ENCODE assay signal across 9 cellular contexts in the genomic region with DNA sequence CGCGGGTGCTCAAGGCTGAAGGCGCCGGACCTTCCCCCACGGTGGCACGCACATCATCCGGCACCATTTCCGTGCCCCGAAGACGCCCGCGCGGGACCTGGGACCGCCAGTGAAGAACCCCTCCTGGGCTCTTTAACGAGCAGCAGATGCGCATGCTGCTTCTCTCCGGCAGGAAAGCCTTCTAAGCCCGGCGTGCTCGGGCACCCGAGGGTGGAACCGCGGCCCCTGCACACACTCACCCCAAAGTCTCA. TPM values are rescaled to one million over a fixed set of nuclear protein-coding genes. Genes with fewer than 3 reads are reported as not detected.
DNase-seq lines count a peak whose midpoint lies in the region; ATAC-seq, FAIRE-seq and TF ChIP-seq lines count a peak whose summit lies in the region.
"Had no signal": no experiment of that assay in that cellular context is flagged by ENCODE, and none has a peak within 500 bp of the region (broad histone marks: within the 10 kb centered on the region; RNA-seq: fewer than 3 reads in every experiment).

No MANE protein-coding gene starts in this region.

- ATAC-seq in GM12878 (no peak), HepG2 (no peak; the same call in 2 of the 3 replicates), HG03460 (IDR thresholded peaks at IDR 0.05; ENCODE audit: unreplicated experiment) (no peak), HG02840 (IDR thresholded peaks at IDR 0.05; ENCODE audit: low FRiP score, unreplicated experiment) (no peak)

- H3K36me3 Mint-ChIP-seq in activated CD4-positive, alpha-beta T cell treated with anti-CD3 and anti-CD28 coated beads, Interleukin-2, amount 10 ng/mL, durations not matched to agents 24 days and 14 days (ENCODE audit: low read depth), result peaks cover 4% of the 10 kb centered on the region
- H3K36me3 Mint-ChIP-seq: CD8-positive, alpha-beta memory T cell had no signal

- H3K4me2 ChIP-seq in GM12878 (ENCODE audit: control insufficient read depth, insufficient read depth) (0 out of 2 replicates have a peak overlapping the region, but pooled peaks have one; percentile 3), HepG2 (ENCODE audit: low read depth, low read length) (peak overlapping the region; percentile 98)

- in situ Hi-C loops in GM12878 (cut with MboI) (no loop called here), HepG2 (cut with HindIII; ENCODE audit: extremely low pct_ligation_motif_present, low pct_unique_long_range_greater_than_20kb) (loop anchor here (5.0 kb wide), 2 partner anchors 45 to 255 kb away; no protein-coding TSS in a partner anchor)

- SMC1A ChIA-PET in GM12878 (lab: Charles Lee; ENCODE audit: uncharacterized antibody, unreplicated experiment), result no interaction called here

- RAD21 ChIA-PET in GM12878 (lab: Charles Lee; ENCODE audit: unreplicated experiment), result no interaction called here

- TF ChIP-seq CTCF in GM12878 (IDR thresholded peaks at IDR 0.05 in 2 of 3, conservative IDR thresholded peaks at IDR 0.05 in 1 of 3; ENCODE audit: control insufficient read depth in 2 of 3, extremely low read depth in 1 of 3, insufficient read depth in 1 of 3, low read depth in 3 of 3, low read length in 3 of 3), result no peak
- TF ChIP-seq CTCF in HepG2 (CRISPR knock-in tag; IDR thresholded peaks at IDR 0.05), result no peak
- TF ChIP-seq CTCF in suprapubic skin (IDR thresholded peaks at IDR 0.05), result no peak

- H3K4me1 Mint-ChIP-seq in activated CD4-positive, alpha-beta T cell treated with anti-CD3 and anti-CD28 coated beads, Interleukin-2, amount 10 ng/mL, durations not matched to agents 24 days and 14 days, result peaks cover 14% of the 10 kb centered on the region

- H3K4me3 ChIP-seq in GM12878 (no peak overlapping the region), HepG2 (replicated peaks in 1 of 3; ENCODE audit: insufficient read depth in 1 of 3, low read depth in 2 of 3, low read length in 3 of 3) (peak overlapping the region; percentile 98 to 99 (median 98)), suprapubic skin (peak overlapping the region; percentile 60)

- H3K27ac Mint-ChIP-seq in activated CD4-positive, alpha-beta T cell treated with anti-CD3 and anti-CD28 coated beads, Interleukin-2, amount 10 ng/mL, durations not matched to agents 24 days and 14 days, result peak overlapping the region; percentile 82
- H3K27ac Mint-ChIP-seq: CD8-positive, alpha-beta memory T cell had no signal

- WGBS in GM12878 (ENCODE audit: insufficient coverage, insufficient replicate concordance, low lambda C conversion rate, missing lambda C conversion rate), result 16% methylated on average over 21 of the region's 23 CpGs
- 3% methylated on average over 14 of the region's 23 CpGs for WGBS in HepG2 (ENCODE audit: low lambda C conversion rate)
- WGBS in suprapubic skin, result 0% methylated on average over 9 of the region's 23 CpGs

- BruUV-seq in GM12878 (replicated peaks; lab: Mats Ljungman, UMichigan), result no TSS peak
- BruUV-seq in HepG2 (replicated peaks; lab: Mats Ljungman, UMichigan), result no TSS peak

- H4K20me1 ChIP-seq in GM12878 (ENCODE audit: control insufficient read depth, insufficient read depth) (no peaks in the 10 kb centered on the region), HepG2 (ENCODE audit: insufficient read depth, low read length) (peaks cover 15% of the 10 kb centered on the region)

- TF ChIP-seq RAD21 in GM12878 (IDR thresholded peaks at IDR 0.05; ENCODE audit: insufficient read depth, low read depth, low read length) (no peak), HepG2 (CRISPR knock-in tag; IDR thresholded peaks at IDR 0.05) (no peak)

- peaks cover 4% of the 10 kb centered on the region for H3K9me3 Mint-ChIP-seq in activated CD4-positive, alpha-beta T cell treated with anti-CD3 and anti-CD28 coated beads, Interleukin-2, amount 10 ng/mL, durations not matched to agents 24 days and 14 days
- H3K9me3 Mint-ChIP-seq: CD8-positive, alpha-beta memory T cell had no signal

- H3K4me1 ChIP-seq in GM12878 (ENCODE audit: control insufficient read depth, insufficient read depth, low read length), result no peaks in the 10 kb centered on the region
- peaks cover 46% of the 10 kb centered on the region for H3K4me1 ChIP-seq in HepG2 (ENCODE audit: insufficient read depth, low read length)
- peaks cover 47% of the 10 kb centered on the region for H3K4me1 ChIP-seq in suprapubic skin

- H3K79me2 ChIP-seq in GM12878 (ENCODE audit: control insufficient read depth, insufficient read depth, low read length), result no peaks in the 10 kb centered on the region
- peaks cover 37% of the 10 kb centered on the region for H3K79me2 ChIP-seq in HepG2 (ENCODE audit: insufficient read depth, low read length)

- H2AFZ ChIP-seq in GM12878 (ENCODE audit: control insufficient read depth, low read depth, low read length) (no peak overlapping the region), HepG2 (ENCODE audit: low read length) (no peak overlapping the region)

- H3K27me3 ChIP-seq in GM12878 (replicated peaks in 1 of 2; ENCODE audit: control insufficient read depth in 2 of 2, insufficient read depth in 2 of 2, low read length in 1 of 2) (peaks cover 5 to 21% of the 10 kb centered on the region in 2 experiments), HepG2 (ENCODE audit: control insufficient read depth in 1 of 2, insufficient read depth in 2 of 2, low read length in 2 of 2) (no peaks in the 10 kb centered on the region; a peak in 1 of 5 replicates), suprapubic skin (peaks cover 56% of the 10 kb centered on the region)

- H3K9ac ChIP-seq in GM12878 (ENCODE audit: control insufficient read depth, insufficient read depth, low read length) (no peak overlapping the region), HepG2 (ENCODE audit: insufficient read depth, low read depth, low read length) (peak overlapping the region; percentile 99)

- peak; percentile 61 for DNase-seq in activated CD4-positive, alpha-beta T cell treated with anti-CD3 and anti-CD28 coated beads, Interleukin-2, amount 10 ng/mL, durations not matched to agents 24 days and 14 days
- no peak for DNase-seq in activated CD4-positive, alpha-beta T cell treated with anti-CD3 and anti-CD28 coated beads, Interleukin-2, amount 50 U/mL, for 4 hours
- DNase-seq in GM12878 (ENCODE audit: low read depth, low spot score), result no peak
- no peak for DNase-seq in HepG2 (ENCODE audit: low spot score)
- no peak for DNase-seq in suprapubic skin (ENCODE audit: low spot score in 2 of 2)
- DNase-seq in GM19239 (ENCODE audit: insufficient read length, low spot score), result no peak
- DNase-seq: CD8-positive, alpha-beta memory T cell had no signal

- H3K36me3 ChIP-seq in GM12878 (ENCODE audit: control insufficient read depth in 2 of 2, insufficient read depth in 2 of 2, low read length in 1 of 2), result no peaks in the 10 kb centered on the region
- H3K36me3 ChIP-seq in HepG2 (replicated peaks in 1 of 2; ENCODE audit: control insufficient read depth in 1 of 2, insufficient read depth in 2 of 2, low read length in 2 of 2), result no peaks in the 10 kb centered on the region
- no peaks in the 10 kb centered on the region for H3K36me3 ChIP-seq in suprapubic skin

- CTCF ChIA-PET in GM12878 (lab: Yijun Ruan, JAX) (no interaction called here), HepG2 (lab: Yijun Ruan, JAX; ENCODE audit: low intra/inter-chr PET ratio, low total read pairs) (interaction anchor here (2.7 to 2.9 kb wide), 2 partner anchors 24 to 48 kb away, joined by 10 to 15 read pairs; no protein-coding TSS in a partner anchor)

- intact Hi-C loops in activated CD4-positive, alpha-beta T cell treated with anti-CD3 and anti-CD28 coated beads, Interleukin-2, amount 10 ng/mL, durations not matched to agents 24 days and 14 days (cut with micrococcal nuclease), result loop anchor here (5.0 to 10.0 kb wide), 2 partner anchors 300 to 517 kb away; no protein-coding TSS in a partner anchor
- intact Hi-C loops in GM12878 (cut with micrococcal nuclease; ENCODE audit: unreplicated experiment) (no loop called here), HepG2 (cut with micrococcal nuclease; ENCODE audit: unreplicated experiment) (loop anchor here (5.0 kb wide), 2 partner anchors 130 to 180 kb away; no protein-coding TSS in a partner anchor)

- H3K27me3 Mint-ChIP-seq in activated CD4-positive, alpha-beta T cell treated with anti-CD3 and anti-CD28 coated beads, Interleukin-2, amount 10 ng/mL, durations not matched to agents 24 days and 14 days, result peaks cover 70% of the 10 kb centered on the region

- no peak for FAIRE-seq in GM12878 (lab: Jason Lieb, UNC)
- FAIRE-seq in HepG2 (lab: Jason Lieb, UNC), result no peak
- FAIRE-seq in GM19239 (lab: Jason Lieb, UNC), result no peak

- H3K27ac ChIP-seq in GM12878 (ENCODE audit: control insufficient read depth, insufficient read depth) (no peak overlapping the region), HepG2 (ENCODE audit: extremely low read length, insufficient read depth, low read length) (peak overlapping the region; percentile 97), suprapubic skin (peak overlapping the region; percentile 89)

- H3K9me3 ChIP-seq in GM12878 (replicated peaks; ENCODE audit: control insufficient read depth, insufficient read depth, low read length), result no peaks in the 10 kb centered on the region; the same call in 2 of the 3 replicates
- H3K9me3 ChIP-seq in HepG2 (ENCODE audit: low read length), result no peaks in the 10 kb centered on the region
- no peaks in the 10 kb centered on the region for H3K9me3 ChIP-seq in suprapubic skin

- TF ChIP-seq EP300 in GM12878 (IDR thresholded peaks at IDR 0.05; ENCODE audit: borderline replicate concordance in 1 of 2, control insufficient read depth in 1 of 2, low read depth in 2 of 2, low read length in 2 of 2) (no peak), HepG2 (IDR thresholded peaks at IDR 0.05; ENCODE audit: low read depth in 2 of 2, low read length in 2 of 2) (no peak), HepG2 (CRISPR knock-in tag; IDR thresholded peaks at IDR 0.05; ENCODE audit: borderline replicate concordance) (no peak), suprapubic skin (IDR thresholded peaks at IDR 0.05) (no peak)

- POLR2A ChIA-PET in GM12878 (lab: Charles Lee), result no interaction called here
- POLR2A ChIA-PET in HepG2 (lab: Yijun Ruan, JAX), result interaction anchor here (1.0 to 12.0 kb wide), 47 partner anchors 10 to 475 kb away, joined by 3 to 900 read pairs (median 10); no protein-coding TSS in a partner anchor

- TF ChIP-seq POLR2A in GM12878 (IDR thresholded peaks at IDR 0.05; ENCODE audit: low read depth, low read length) (no peak), HepG2 (IDR thresholded peaks at IDR 0.05; ENCODE audit: insufficient read depth in 1 of 2, low read depth in 2 of 2, low read length in 2 of 2) (peak in 1 of 2 experiments; percentile 1; a peak in 1 of 4 replicates), suprapubic skin (IDR thresholded peaks at IDR 0.05) (no peak)

- H3K4me3 Mint-ChIP-seq in activated CD4-positive, alpha-beta T cell treated with anti-CD3 and anti-CD28 coated beads, Interleukin-2, amount 10 ng/mL, durations not matched to agents 24 days and 14 days, result peak overlapping the region; percentile 52

RNA-seq across cellular contexts. Expression of a gene that starts 0.2 kb away (rescaled TPM):
- not detected in 2 replicates for total RNA-seq in activated CD4-positive, alpha-beta T cell treated with anti-CD3 and anti-CD28 coated beads, Interleukin-2, amount 10 ng/mL, durations not matched to agents 24 days and 14 days
- not detected in 2 replicates for total RNA-seq in GM12878 (2013; cell fraction: nucleolus; rRNA removed)
- total RNA-seq in GM12878 (2014; rRNA removed) (not detected in 2 replicates), GM12878 (2014; rRNA removed; fragmentation: Illumina TruSeq; extraction: Trizol) (not detected in 2 replicates), GM12878 (2021) (0.08 TPM in 1 of 2 replicates, not detected in the other), HepG2 (2016; rRNA removed; fragmentation: Illumina TruSeq; extraction: Trizol) (39.2 and 39.8 TPM in 2 replicates), suprapubic skin (100 to 1,000 TPM in 1 of 4 donors, 10 to 100 TPM in 3; 45.4 to 101 (median 80.0) TPM)
- not detected for polyA plus RNA-seq in GM12878 (2011; ENCODE audit: low read depth)
- polyA plus RNA-seq in GM12878 (2011; rRNA removed) (not detected in 2 replicates), GM12878 (2014; fragmentation: Illumina TruSeq; extraction: Trizol) (not detected in 2 replicates), GM12878 (2014; fragmentation: Nextera tagmentation; extraction: Ambion mirVana) (not detected), GM12878 (2014; rRNA removed) (not detected in 2 replicates), GM12878 (2016; fragmentation: Nextera tagmentation; extraction: Ambion mirVana) (not detected), HepG2 (2011; rRNA removed) (25.3 and 35.2 TPM in 2 replicates)
- not detected in 2 replicates for polyA plus RNA-seq in GM12878 (2011; cell fraction: cytosol; rRNA removed)
- not detected in 2 replicates for polyA plus RNA-seq in GM12878 (2011; cell fraction: nucleus; rRNA removed)
- not detected in 2 replicates for polyA plus RNA-seq in GM12878 (2012)
- polyA minus RNA-seq in GM12878 (2011; rRNA and poly(A)+ RNA removed), result not detected in 2 replicates
- 0.62 TPM in 1 of 2 replicates, not detected in the other for polyA minus RNA-seq in GM12878 (2011; cell fraction: cytosol; rRNA and poly(A)+ RNA removed)
- polyA minus RNA-seq in GM12878 (2011; cell fraction: nucleus; rRNA and poly(A)+ RNA removed), result not detected in 2 replicates
- 15.7 and 16.9 TPM in 2 replicates for total RNA-seq in HepG2 (2016; cell fraction: cytosol; rRNA removed; fragmentation: Illumina TruSeq; extraction: Trizol; ENCODE audit: low read depth)
- 33.8 and 40.6 TPM in 2 replicates for total RNA-seq in HepG2 (2016; cell fraction: insoluble cytoplasmic fraction; rRNA removed; fragmentation: Illumina TruSeq; extraction: Trizol)
- 48.5 and 52.3 TPM in 2 replicates for total RNA-seq in HepG2 (2016; cell fraction: membrane; rRNA removed; fragmentation: Illumina TruSeq; extraction: Trizol)
- total RNA-seq in HepG2 (2016; cell fraction: nucleus; rRNA removed; fragmentation: Illumina TruSeq; extraction: Trizol), result 33.3 and 37.9 TPM in 2 replicates
- 23.3 and 28.0 TPM in 2 replicates for polyA plus RNA-seq in HepG2 (2011; cell fraction: cytosol; rRNA removed)
- 24.4 and 38.2 TPM in 2 replicates for polyA plus RNA-seq in HepG2 (2011; cell fraction: nucleus; rRNA removed)
- 29.4 and 33.5 TPM in 2 replicates for polyA plus RNA-seq in HepG2 (2012)
- 14.0 and 20.5 TPM in 2 replicates for polyA plus RNA-seq in HepG2 (2016; cell fraction: cytosol; fragmentation: Illumina TruSeq; extraction: Trizol; ENCODE audit: low read depth)
- polyA plus RNA-seq in HepG2 (2016; cell fraction: insoluble cytoplasmic fraction; fragmentation: Illumina TruSeq; extraction: Trizol; ENCODE audit: low read depth), result 80.2 and 86.7 TPM in 2 replicates
- polyA plus RNA-seq in HepG2 (2016; cell fraction: membrane; fragmentation: Illumina TruSeq; extraction: Trizol; ENCODE audit: low read depth), result 44.4 and 57.9 TPM in 2 replicates
- 69.2 and 74.9 TPM in 2 replicates for polyA plus RNA-seq in HepG2 (2016; cell fraction: nucleus; fragmentation: Illumina TruSeq; extraction: Trizol; ENCODE audit: insufficient read depth, low read depth)
- polyA minus RNA-seq in HepG2 (2011; rRNA and poly(A)+ RNA removed; ENCODE audit: low replicate concordance), result 8.1 and 73.3 TPM in 2 replicates
- 46.4 and 59.0 TPM in 2 replicates for polyA minus RNA-seq in HepG2 (2011; cell fraction: cytosol; rRNA and poly(A)+ RNA removed)
- 48.1 and 66.8 TPM in 2 replicates for polyA minus RNA-seq in HepG2 (2011; cell fraction: nucleus; rRNA and poly(A)+ RNA removed)
- total RNA-seq: CD8-positive, alpha-beta memory T cell had no signal
- polyA plus RNA-seq: CD8-positive, alpha-beta memory T cell had no signal

Comparison
In these comparisons a context has a peak if more than half of its experiments do, and no peak if none do; other contexts are left out.
1. RNA of a gene that starts 0.2 kb away (total RNA-seq): 45.4 to 101 TPM in suprapubic skin and 15.7 to 52.3 TPM in HepG2; not detected in activated CD4-positive, alpha-beta T cell treated with anti-CD3 and anti-CD28 coated beads, Interleukin-2, amount 10 ng/mL, durations not matched to agents 24 days and 14 days and 0.08 TPM in GM12878; every median in the first group is over 10 times any median in the second.